ENCODE assay signal across 8 cellular contexts in the genomic region with DNA sequence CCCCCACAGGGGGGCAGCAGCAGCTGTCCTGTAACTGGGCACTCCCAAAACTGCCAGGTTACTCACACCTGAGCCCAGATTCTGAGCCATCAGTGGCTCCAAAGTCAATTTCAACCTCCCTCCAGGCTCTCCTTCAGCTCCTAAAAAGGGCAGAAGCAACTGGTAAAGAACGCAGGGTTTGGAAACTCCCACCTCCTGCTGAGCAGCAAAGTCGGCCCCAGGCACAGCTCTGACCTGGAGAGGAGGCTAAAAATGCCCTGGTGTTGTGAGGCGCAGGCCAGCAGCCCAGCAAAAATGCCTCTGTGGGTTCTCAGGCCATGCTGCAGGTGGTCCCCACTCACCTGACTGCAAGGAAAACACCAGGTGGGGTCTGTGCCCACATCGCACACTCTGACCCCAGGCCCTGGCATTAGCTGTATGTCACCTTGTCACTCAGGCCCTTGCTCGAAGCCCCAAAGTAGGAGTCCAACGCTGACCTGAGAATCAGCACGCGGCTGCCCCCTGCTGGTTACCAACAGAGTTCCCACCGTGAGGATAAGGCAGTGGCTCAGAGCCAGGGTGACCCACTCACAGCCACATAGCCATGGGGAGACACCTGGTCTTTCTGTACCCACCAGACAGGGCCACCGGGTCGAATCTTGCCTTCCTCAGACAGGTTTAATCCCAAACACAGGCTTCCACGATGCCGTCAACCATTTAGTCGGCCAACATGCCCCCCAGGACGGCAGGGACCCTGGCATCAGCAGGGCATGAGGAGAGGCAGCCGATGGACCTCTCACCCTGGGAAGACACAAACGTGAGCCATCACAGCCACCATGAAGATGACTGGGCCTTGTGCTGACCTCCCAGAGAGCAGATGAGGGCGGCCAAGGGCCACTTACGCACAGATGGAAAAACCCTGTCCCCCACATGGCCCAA. TPM values are rescaled to one million over a fixed set of nuclear protein-coding genes. Genes with fewer than 3 reads are reported as not detected.
A peak's percentile ranks its signal among the peaks of the same experiment; 100 is the strongest.
DNase-seq lines count a peak whose midpoint lies in the region; ATAC-seq, FAIRE-seq and TF ChIP-seq lines count a peak whose summit lies in the region.

No MANE protein-coding gene starts in this region.

- H3K27ac ChIP-seq in HCT116 (ENCODE audit: low read depth, low read length) = no peak overlapping the region; the same call in 1 of the 2 replicates

- CTCF ChIA-PET in BJ (lab: Yijun Ruan, JAX) (interaction anchor here (0.5 to 2.5 kb wide), 13 partner anchors 9 to 610 kb away, joined by 3 to 12 read pairs (median 4); partner anchors contain the start of gene POLR3H), HCT116 (lab: Charles Lee) (interaction anchor here (1.0 kb wide), 2 partner anchors 57 to 129 kb away, joined by 3 read pairs; partner anchors contain the start of gene PMM1)

- intact Hi-C loops in HCT116 (cut with micrococcal nuclease) (loop anchor here (1.0 kb wide), 1 partner anchor 64 kb away; no protein-coding TSS in a partner anchor), posterior cingulate gyrus (cut with DNase I) (no loop called here)

- H2AFZ ChIP-seq in HCT116 (ENCODE audit: low read depth, low read length, poor library complexity, severe bottlenecking) = no peak overlapping the region

- peak; percentile 56 for TF ChIP-seq RAD21 in HCT116 (IDR thresholded peaks at IDR 0.05; ENCODE audit: low read depth)

- RAD21 ChIA-PET in HCT116 (lab: Charles Lee; ENCODE audit: low non-redundant PET in 1 of 2, low total read pairs in 2 of 2, uncharacterized antibody in 2 of 2, unreplicated experiment in 2 of 2) = interaction anchor here in 1 of 2 experiments (0.5 to 1.0 kb wide), 2 partner anchors 172 to 611 kb away, joined by 3 read pairs; no protein-coding TSS in a partner anchor

- H3K36me3 ChIP-seq in BJ (ENCODE audit: control insufficient read depth, insufficient read depth, low read length) (peaks cover 48% of the 10 kb centered on the region), HCT116 (ENCODE audit: control insufficient read depth in 1 of 2, insufficient read depth in 2 of 2, low read length in 2 of 2) (peaks cover 44 to 61% of the 10 kb centered on the region in 2 experiments)

- no peak overlapping the region for H3K9ac ChIP-seq in HCT116 (ENCODE audit: low read length)

- H3K9me2 ChIP-seq in HCT116 (ENCODE audit: insufficient read depth) = no peaks in the 10 kb centered on the region

- H3K4me1 ChIP-seq in HCT116 (ENCODE audit: control insufficient read depth in 1 of 2, insufficient read depth in 2 of 2, low read length in 2 of 2) = no peaks in the 10 kb centered on the region

- FAIRE-seq in urothelium cell line (lab: Jason Lieb, UNC) = peak; percentile 42

- no peaks in the 10 kb centered on the region for H3K27me3 ChIP-seq in BJ (ENCODE audit: control insufficient read depth, insufficient read depth, low read length)
- no peaks in the 10 kb centered on the region for H3K27me3 ChIP-seq in HCT116 (ENCODE audit: insufficient read depth, low read length)

- peaks cover 67% of the 10 kb centered on the region for H3K79me2 ChIP-seq in HCT116 (ENCODE audit: insufficient read depth, low read length)

- BruUV-seq in HCT116 (replicated peaks; lab: Mats Ljungman, UMichigan) = no TSS peak

- H3K4me3 ChIP-seq in BJ (ENCODE audit: low read depth, low read length) (no peak overlapping the region), HCT116 (replicated peaks in 1 of 2; ENCODE audit: low read depth in 1 of 2, low read length in 2 of 2) (no peak overlapping the region)

- no peaks in the 10 kb centered on the region for H3K9me3 ChIP-seq in HCT116 (ENCODE audit: control insufficient read depth in 1 of 2, insufficient read depth in 1 of 2, low read depth in 1 of 2, low read length in 2 of 2)

- peak; percentile 88 for TF ChIP-seq CTCF in BJ (IDR thresholded peaks at IDR 0.05; ENCODE audit: insufficient read depth, low read depth, low read length)
- TF ChIP-seq CTCF in HCT116 (IDR thresholded peaks at IDR 0.05 in 2 of 3, conservative IDR thresholded peaks at IDR 0.05 in 1 of 3; ENCODE audit: borderline replicate concordance in 1 of 3, insufficient read depth in 1 of 3, low read depth in 2 of 3, low read length in 2 of 3) = peak; percentile 45 to 86 (median 85); a peak in 5 of 6 replicates

- no peak for TF ChIP-seq POLR2A in HCT116 (IDR thresholded peaks at IDR 0.05; ENCODE audit: borderline replicate concordance, extremely low read depth, insufficient read depth, insufficient read length)

- ATAC-seq in HCT116 = peak; percentile 76

- H4K20me1 ChIP-seq in HCT116 (ENCODE audit: insufficient read depth) = no peaks in the 10 kb centered on the region; the same call in 1 of the 2 replicates

- POLR2A ChIA-PET in BJ (lab: Charles Lee) (no interaction called here), HCT116 (lab: Charles Lee) (no interaction called here)

- no peak overlapping the region for H3K4me2 ChIP-seq in HCT116 (ENCODE audit: low read length)

- DNase-seq in BJ (ENCODE audit: low read depth) = no peak
- no peak for DNase-seq in HCT116 (ENCODE audit: low read depth, low spot score)
- DNase-seq in SHP77 (lab: John Stamatoyannopoulos, UW) = peak; percentile 49 to 54
- DNase-seq in activated naive CD4-positive, alpha-beta T cell treated with Interleukin-2 at 50 U/mL for 16 hours = peak; percentile 70
- peak; percentile 81 for DNase-seq in germinal center (ENCODE audit: low spot score)
- DNase-seq in posterior cingulate gyrus = peak; percentile 58 to 96 (median 80)
- peak; percentile 82 for DNase-seq in urothelium cell line (ENCODE audit: low spot score)
- DNase-seq in NCI-H524 treated with DMSO at 0.1 percent for 48 hours (lab: John Stamatoyannopoulos, UW) = no peak

TF ChIP-seq in HCT116, 20 proteins besides CTCF, POLR2A, EP300 and RAD21:
- TF ChIP-seq ZFX (IDR thresholded peaks at IDR 0.05) (no peak), ATF3 (IDR thresholded peaks at IDR 0.05) (no peak), REST (IDR thresholded peaks at IDR 0.05; ENCODE audit: low read depth) (no peak)

RNA-seq across cellular contexts. Expression of gene POLR3H, which starts 11.1 kb away (rescaled TPM):
- polyA plus RNA-seq in BJ (2011; rRNA removed) = 39.4 and 52.5 TPM in 2 replicates
- polyA minus RNA-seq in BJ (2011; rRNA and poly(A)+ RNA removed) = 24.5 and 27.7 TPM in 2 replicates
- total RNA-seq in HCT116 (2021; ENCODE audit: unreplicated experiment) = 62.1 TPM
- 30.7 and 31.8 TPM in 2 replicates for polyA plus RNA-seq in HCT116 (2012)

RNA-seq across cellular contexts. Expression of gene CSDC2, which starts 27.6 kb away (rescaled TPM):
- 7.1 and 14.0 TPM in 2 replicates for polyA plus RNA-seq in BJ (2011; rRNA removed)
- polyA minus RNA-seq in BJ (2011; rRNA and poly(A)+ RNA removed) = 3.6 and 4.5 TPM in 2 replicates
- 0.22 TPM for total RNA-seq in HCT116 (2021; ENCODE audit: unreplicated experiment)
- polyA plus RNA-seq in HCT116 (2012) = 0.15 and 0.17 TPM in 2 replicates

RNA-seq across cellular contexts. Expression of gene PMM1, which starts 56.5 kb away (rescaled TPM):
- 70.7 and 109 TPM in 2 replicates for polyA plus RNA-seq in BJ (2011; rRNA removed)
- polyA minus RNA-seq in BJ (2011; rRNA and poly(A)+ RNA removed) = 24.8 and 39.8 TPM in 2 replicates
- 31.7 TPM for total RNA-seq in HCT116 (2021; ENCODE audit: unreplicated experiment)
- 47.8 and 51.4 TPM in 2 replicates for polyA plus RNA-seq in HCT116 (2012)

Comparison
In these comparisons a context has a peak if more than half of its experiments do, and no peak if none do; other contexts are left out.
1. DNase-seq: peak in SHP77 (2 of 2), activated naive CD4-positive, alpha-beta T cell treated with Interleukin-2 at 50 U/mL for 16 hours (single experiment), germinal center (single experiment), posterior cingulate gyrus (10 of 10) and urothelium cell line (single experiment); none in BJ (single experiment), HCT116 (single experiment) and NCI-H524 treated with DMSO at 0.1 percent for 48 hours (single experiment).